ENCODE assay signal across 7 cellular contexts in genomic region chr2:103264058-103264457, GRCh38.
"Had no signal": no experiment of that assay in that cellular context is flagged by ENCODE, and none has a peak within 500 bp of the region (broad histone marks: within the 10 kb centered on the region; RNA-seq: fewer than 3 reads in every experiment).

No MANE protein-coding gene starts in this region.

- H3K4me1 Mint-ChIP-seq: IgD-negative memory B cell had no signal

- H3K4me2 ChIP-seq: GM23338 had no signal

- DNase-seq: H9, HCEC 1CT, KBM-7 had no signal

- ATAC-seq: GM23338, HepG2 had no signal

- H3K27ac Mint-ChIP-seq: GM23338, IgD-negative memory B cell had no signal

- H3K36me3 Mint-ChIP-seq: IgD-negative memory B cell had no signal

- H3K4me3 Mint-ChIP-seq: GM23338, H9, IgD-negative memory B cell had no signal

- H3K27ac ChIP-seq: HL-60 had no signal

- H2AFZ ChIP-seq: GM23338 had no signal

- H3K4me3 ChIP-seq: GM23338 had no signal

- H3K27me3 Mint-ChIP-seq: IgD-negative memory B cell had no signal
